8 cellular contexts compared by ENCODE assay signal in the genomic region with DNA sequence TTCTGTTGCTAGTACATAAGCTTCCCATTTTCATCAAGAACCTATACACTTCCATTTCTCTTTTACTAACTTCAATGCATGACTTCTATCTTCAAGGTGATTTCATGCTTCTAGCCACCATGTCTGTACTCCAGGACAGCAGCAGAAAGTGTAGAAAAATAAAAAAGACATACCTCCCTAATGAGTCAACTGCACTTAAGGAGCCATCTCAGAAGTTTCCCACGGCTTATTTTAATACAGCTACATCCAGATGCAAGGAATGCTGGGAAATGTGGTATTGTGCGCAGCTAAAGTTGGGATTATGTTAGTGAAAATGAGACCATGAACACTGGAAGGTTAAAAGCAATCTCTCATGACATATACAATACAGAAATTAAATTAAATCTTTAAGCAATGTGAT.
A peak's percentile ranks its signal among the peaks of the same experiment; 100 is the strongest.
DNase-seq lines count a peak whose midpoint lies in the region; FAIRE-seq and TF ChIP-seq lines count a peak whose summit lies in the region.
"Not testable (repeated sequence)": the region's sequence is repeated elsewhere in the genome, so short reads cannot be mapped to it uniquely, and the experiment has no call there.

No MANE protein-coding gene starts in this region.

- H3K4me3 ChIP-seq in adipocyte (ENCODE audit: low read length); bronchial epithelial cell (ENCODE audit: low read depth, low read length); skeletal muscle cell (ENCODE audit: low read depth, low read length): not testable (repeated sequence)

- in situ Hi-C loops in Caki2 (cut with HindIII; ENCODE audit: low pct_unique_long_range_greater_than_20kb, low sequenced_read_pairs): not testable (repeated sequence)

- H3K9ac ChIP-seq in adipocyte (ENCODE audit: low read length): not testable (repeated sequence)

- TF ChIP-seq CTCF in bronchial epithelial cell (IDR thresholded peaks at IDR 0.05; ENCODE audit: insufficient read depth, low read length, severe bottlenecking): not testable (repeated sequence)

- H3K27me3 ChIP-seq in adipocyte (replicated peaks; ENCODE audit: control insufficient read depth, insufficient read depth, low read length); bronchial epithelial cell (ENCODE audit: control insufficient read depth, insufficient read depth, low read length): not testable (repeated sequence)

- not testable (repeated sequence) for H3K4me1 ChIP-seq in adipocyte (ENCODE audit: control insufficient read depth, insufficient read depth, low read length)

- DNase-seq in Caki2 (ENCODE audit: low read depth) (peak; percentile 33), HCEC 1CT (peak; percentile 1), NCI-H226 (peak; percentile 42), adipocyte (ENCODE audit: low read depth) (peak; percentile 17), bronchial epithelial cell (ENCODE audit: low read depth) (peak; percentile 10), fibroblast of peridontal ligament (ENCODE audit: extremely low read depth) (peak; percentile 0), kidney glomerular epithelial cell (lab: John Stamatoyannopoulos, UW) (peak; percentile 31), skeletal muscle cell (ENCODE audit: low read depth) (peak; percentile 20)

- not testable (repeated sequence) for H3K36me3 ChIP-seq in adipocyte (ENCODE audit: control insufficient read depth, insufficient read depth, low read length, severe bottlenecking); bronchial epithelial cell (ENCODE audit: control insufficient read depth, insufficient read depth, low read length)

- not testable (repeated sequence) for FAIRE-seq in bronchial epithelial cell (lab: Jason Lieb, UNC)

- H3K9me3 ChIP-seq in adipocyte (ENCODE audit: control insufficient read depth, low read length): not testable (repeated sequence)
